ENCODE assay signal across 9 cellular contexts in the genomic region with DNA sequence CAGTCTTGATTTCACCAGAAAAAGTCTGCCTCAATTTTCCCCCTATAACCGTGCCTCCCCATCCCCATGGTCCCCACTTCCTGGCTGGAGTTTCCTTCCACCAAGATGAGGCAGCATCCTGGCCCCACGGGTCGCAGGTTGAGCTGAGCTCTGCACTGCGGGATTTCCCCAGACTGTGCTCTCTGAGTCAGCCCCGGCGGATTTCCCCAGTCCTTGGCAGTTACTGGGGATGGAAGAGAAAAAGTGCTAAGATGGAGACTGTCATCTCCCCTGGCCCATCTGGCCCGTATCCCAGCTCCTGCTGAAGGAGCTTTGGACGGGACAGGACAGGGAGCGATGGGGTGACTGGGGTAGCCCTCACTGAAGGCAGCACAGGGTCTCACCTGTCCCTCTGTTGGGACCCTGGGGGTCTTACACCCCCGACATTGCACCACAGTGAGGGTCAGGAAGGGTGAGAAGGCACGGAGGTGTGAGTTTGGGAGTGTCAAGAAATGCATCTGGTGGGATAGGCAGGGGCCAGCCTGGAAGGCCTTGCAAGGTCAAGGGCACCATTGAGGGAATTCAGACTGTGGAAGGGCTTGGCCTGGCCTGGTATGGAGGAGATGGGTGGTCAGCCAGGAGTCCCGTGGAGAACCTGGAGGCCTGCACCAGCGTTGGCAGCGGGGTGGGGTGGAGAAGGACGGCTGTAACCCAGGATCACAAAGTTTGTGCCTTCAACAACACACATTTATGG. TPM values are rescaled to one million over a fixed set of nuclear protein-coding genes. Genes with fewer than 3 reads are reported as not detected.
DNase-seq lines count a peak whose midpoint lies in the region; ATAC-seq and TF ChIP-seq lines count a peak whose summit lies in the region.
"Had no signal": no experiment of that assay in that cellular context is flagged by ENCODE, and none has a peak within 500 bp of the region (broad histone marks: within the 10 kb centered on the region; RNA-seq: fewer than 3 reads in every experiment).

No MANE protein-coding gene starts in this region.

- peak in 1 of 2 donors; percentile 42 for ATAC-seq in CD4-positive, CD25-positive, alpha-beta regulatory T cell (ENCODE audit: low read depth in 2 of 2)
- ATAC-seq in HG03442 (IDR thresholded peaks at IDR 0.05; ENCODE audit: unreplicated experiment) (peak; percentile 66), GM21526 (IDR thresholded peaks at IDR 0.05; ENCODE audit: low FRiP score, unreplicated experiment) (no peak), HG02938 (IDR thresholded peaks at IDR 0.05; ENCODE audit: unreplicated experiment) (no peak)
- peak; percentile 80 to 100 for ATAC-seq in activated naive CD4-positive, alpha-beta T cell treated with anti-CD3 and anti-CD28 coated beads, Interleukin-2, amount 50 U/mL, for 72 hours

- no peak for TF ChIP-seq CTCF in neural crest cell (conservative IDR thresholded peaks at IDR 0.05)

- H3K36me3 Mint-ChIP-seq in CD4-positive, CD25-positive, alpha-beta regulatory T cell = peaks cover 56% of the 10 kb centered on the region
- peaks cover 24 to 62% of the 10 kb centered on the region in 2 donors for H3K36me3 Mint-ChIP-seq in activated naive CD4-positive, alpha-beta T cell treated with anti-CD3 and anti-CD28 coated beads, Interleukin-2, amount 50 U/mL, for 72 hours
- peaks cover 26% of the 10 kb centered on the region for H3K36me3 Mint-ChIP-seq in neural crest cell (ENCODE audit: low read depth)

- peaks cover 72% of the 10 kb centered on the region for H3K36me3 ChIP-seq in CD4-positive, CD25-positive, alpha-beta regulatory T cell (ENCODE audit: control insufficient read depth, insufficient read depth, low read length)

- H3K4me3 Mint-ChIP-seq in CD4-positive, CD25-positive, alpha-beta regulatory T cell = no peak overlapping the region
- no peak overlapping the region for H3K4me3 Mint-ChIP-seq in neural crest cell

- H3K27ac Mint-ChIP-seq in CD4-positive, CD25-positive, alpha-beta regulatory T cell = peak overlapping the region in 2 of 3 donors; percentile 4 to 75
- H3K27ac Mint-ChIP-seq in activated naive CD4-positive, alpha-beta T cell treated with anti-CD3 and anti-CD28 coated beads, Interleukin-2, amount 50 U/mL, for 72 hours = peak overlapping the region; percentile 80 to 97
- peak overlapping the region; percentile 6 for H3K27ac Mint-ChIP-seq in neural crest cell (ENCODE audit: unreplicated experiment)

- DNase-seq in CD4-positive, CD25-positive, alpha-beta regulatory T cell = peak in 1 of 3 donors; percentile 15
- peak; percentile 36 to 66 for DNase-seq in activated naive CD4-positive, alpha-beta T cell treated with anti-CD3 and anti-CD28 coated beads, Interleukin-2, amount 50 U/mL, for 72 hours (ENCODE audit: low spot score in 2 of 2)
- no peak for DNase-seq in neural crest cell (ENCODE audit: low read depth, low spot score)
- DNase-seq in SKM-1 (lab: John Stamatoyannopoulos, UW; ENCODE audit: unreplicated experiment) = no peak
- DNase-seq in SIG-M5 treated with dmso at 0.1 percent for 504 hours (lab: John Stamatoyannopoulos, UW; ENCODE audit: unreplicated experiment) = no peak
- DNase-seq: NCI-H2107 had no signal

- no peak overlapping the region for H3K27ac ChIP-seq in CD4-positive, CD25-positive, alpha-beta regulatory T cell (ENCODE audit: insufficient read depth, low read length, poor library complexity, severe bottlenecking)

- H3K4me3 ChIP-seq in CD4-positive, CD25-positive, alpha-beta regulatory T cell (ENCODE audit: low read depth, low read length) = no peak overlapping the region

- no peaks in the 10 kb centered on the region for H3K4me1 ChIP-seq in CD4-positive, CD25-positive, alpha-beta regulatory T cell (ENCODE audit: control insufficient read depth, insufficient read depth, low read length, poor library complexity, severe bottlenecking)

- no peaks in the 10 kb centered on the region for H3K27me3 Mint-ChIP-seq in CD4-positive, CD25-positive, alpha-beta regulatory T cell
- no peaks in the 10 kb centered on the region for H3K27me3 Mint-ChIP-seq in neural crest cell (ENCODE audit: low read depth)

- no peaks in the 10 kb centered on the region for H3K27me3 ChIP-seq in CD4-positive, CD25-positive, alpha-beta regulatory T cell (ENCODE audit: control insufficient read depth, insufficient read depth, low read length)

- no peaks in the 10 kb centered on the region for H3K9me3 ChIP-seq in CD4-positive, CD25-positive, alpha-beta regulatory T cell (ENCODE audit: control insufficient read depth in 2 of 2, low read length in 2 of 2)

- H3K4me1 Mint-ChIP-seq in CD4-positive, CD25-positive, alpha-beta regulatory T cell = peaks cover 0 to 20% (median 9%) of the 10 kb centered on the region in 4 donors
- peaks cover 13% of the 10 kb centered on the region for H3K4me1 Mint-ChIP-seq in neural crest cell

- H3K9me3 Mint-ChIP-seq in CD4-positive, CD25-positive, alpha-beta regulatory T cell = no peaks in the 10 kb centered on the region
- H3K9me3 Mint-ChIP-seq in activated naive CD4-positive, alpha-beta T cell treated with anti-CD3 and anti-CD28 coated beads, Interleukin-2, amount 50 U/mL, for 72 hours = no peaks in the 10 kb centered on the region
- H3K9me3 Mint-ChIP-seq in neural crest cell = peaks cover 5% of the 10 kb centered on the region

RNA-seq across cellular contexts. Expression of gene NADSYN1, which starts 36.5 kb away (rescaled TPM):
- total RNA-seq in CD4-positive, CD25-positive, alpha-beta regulatory T cell = 151 TPM
- 10 to 100 TPM; 35.1 to 43.1 (median 41.2) TPM for polyA plus RNA-seq in CD4-positive, CD25-positive, alpha-beta regulatory T cell
- 100 to 1,000 TPM; 102 to 135 TPM for total RNA-seq in activated naive CD4-positive, alpha-beta T cell treated with anti-CD3 and anti-CD28 coated beads, Interleukin-2, amount 50 U/mL, for 72 hours
- 42.9 and 45.1 TPM in 2 replicates for total RNA-seq in neural crest cell

RNA-seq across cellular contexts. Expression of gene KRTAP5-7, which starts 37.6 kb away (rescaled TPM):
- not detected for total RNA-seq in CD4-positive, CD25-positive, alpha-beta regulatory T cell
- not detected for polyA plus RNA-seq in CD4-positive, CD25-positive, alpha-beta regulatory T cell
- total RNA-seq in activated naive CD4-positive, alpha-beta T cell treated with anti-CD3 and anti-CD28 coated beads, Interleukin-2, amount 50 U/mL, for 72 hours = not detected
- total RNA-seq in neural crest cell = not detected in 2 replicates

RNA-seq across cellular contexts. Expression of gene DHCR7, which starts 41.3 kb away (rescaled TPM):
- total RNA-seq in CD4-positive, CD25-positive, alpha-beta regulatory T cell = 21.1 TPM
- 10 to 100 TPM; 11.2 to 17.2 (median 14.7) TPM for polyA plus RNA-seq in CD4-positive, CD25-positive, alpha-beta regulatory T cell
- 10 to 100 TPM; 41.4 to 54.1 TPM for total RNA-seq in activated naive CD4-positive, alpha-beta T cell treated with anti-CD3 and anti-CD28 coated beads, Interleukin-2, amount 50 U/mL, for 72 hours
- total RNA-seq in neural crest cell = 193 and 208 TPM in 2 replicates

RNA-seq across cellular contexts. Expression of gene KRTAP5-8, which starts 48.3 kb away (rescaled TPM):
- total RNA-seq in CD4-positive, CD25-positive, alpha-beta regulatory T cell = 0.35 TPM
- polyA plus RNA-seq in CD4-positive, CD25-positive, alpha-beta regulatory T cell = not detected
- not detected for total RNA-seq in activated naive CD4-positive, alpha-beta T cell treated with anti-CD3 and anti-CD28 coated beads, Interleukin-2, amount 50 U/mL, for 72 hours
- total RNA-seq in neural crest cell = 0.25 TPM in 1 of 2 replicates, not detected in the other

RNA-seq across cellular contexts. Expression of gene KRTAP5-9, which starts 58.7 kb away (rescaled TPM):
- 0.35 TPM for total RNA-seq in CD4-positive, CD25-positive, alpha-beta regulatory T cell
- not detected for polyA plus RNA-seq in CD4-positive, CD25-positive, alpha-beta regulatory T cell
- not detected for total RNA-seq in activated naive CD4-positive, alpha-beta T cell treated with anti-CD3 and anti-CD28 coated beads, Interleukin-2, amount 50 U/mL, for 72 hours
- not detected in 2 replicates for total RNA-seq in neural crest cell

Comparison
In these comparisons a context has a peak if more than half of its experiments do, and no peak if none do; other contexts are left out.
1. ATAC-seq: peak in HG03442 (single experiment) and activated naive CD4-positive, alpha-beta T cell treated with anti-CD3 and anti-CD28 coated beads, Interleukin-2, amount 50 U/mL, for 72 hours (2 of 2); none in GM21526 (single experiment) and HG02938 (single experiment).
2. DNase-seq: peak in activated naive CD4-positive, alpha-beta T cell treated with anti-CD3 and anti-CD28 coated beads, Interleukin-2, amount 50 U/mL, for 72 hours (2 of 2); none in neural crest cell (single experiment), SKM-1 (single experiment) and SIG-M5 treated with dmso at 0.1 percent for 504 hours (single experiment).
3. H3K27ac Mint-ChIP-seq: peak in every context shown above with its lines; median percentile 88 in activated naive CD4-positive, alpha-beta T cell treated with anti-CD3 and anti-CD28 coated beads, Interleukin-2, amount 50 U/mL, for 72 hours; 40 in CD4-positive, CD25-positive, alpha-beta regulatory T cell; 6 in neural crest cell.